Comparison of ENCODE assay signal across 1 cellular context in the genomic region with DNA sequence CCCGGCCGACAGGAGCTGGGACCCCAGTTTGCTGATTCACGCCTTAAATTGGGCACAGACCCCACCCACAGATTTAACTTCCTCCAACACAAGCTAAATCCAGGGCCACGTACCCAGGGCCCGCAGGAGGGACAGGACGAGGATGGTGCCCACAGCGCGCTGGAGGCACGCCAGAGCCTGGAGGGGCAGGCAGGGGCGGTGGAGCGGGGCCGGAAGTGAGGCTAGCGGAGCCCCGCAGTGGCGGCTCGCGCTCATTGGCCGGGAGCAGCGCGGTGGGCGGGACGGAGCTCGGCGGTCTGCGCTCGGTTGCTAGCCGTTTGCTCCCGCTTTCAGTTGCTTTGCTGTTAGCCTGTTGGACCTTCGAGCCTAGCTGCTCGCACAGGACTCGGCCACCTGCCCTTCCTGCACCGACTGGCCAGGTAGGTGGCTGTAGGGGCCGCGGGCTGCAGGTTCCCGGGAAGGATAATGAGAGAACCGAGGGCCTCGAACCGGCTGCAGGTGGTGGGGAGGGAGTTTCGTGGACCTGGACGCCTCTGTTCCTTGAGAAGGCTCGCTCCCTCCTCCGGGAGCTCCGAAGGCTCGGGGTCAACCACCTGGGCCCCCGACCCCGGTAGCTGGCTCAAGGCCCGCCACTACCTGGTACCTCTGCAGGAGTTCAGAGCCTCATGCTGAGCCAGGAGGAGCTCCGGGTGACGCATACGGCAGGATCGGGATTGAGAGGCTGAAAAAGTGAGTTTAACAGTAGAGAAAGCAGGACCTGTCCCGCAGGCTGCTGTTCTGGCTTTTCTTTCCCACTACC.
TF ChIP-seq lines count a peak whose summit lies in the region.

A gene (plus strand): TSS at position 332 of the 799 bp plus-strand sequence. CDS start 8,212 bp downstream, outside the sequence.

TF ChIP-seq in HepG2, 621 proteins besides CTCF, POLR2A, EP300 and RAD21 (continued from another document and continues in another):
- TF ChIP-seq, protein P1, sequence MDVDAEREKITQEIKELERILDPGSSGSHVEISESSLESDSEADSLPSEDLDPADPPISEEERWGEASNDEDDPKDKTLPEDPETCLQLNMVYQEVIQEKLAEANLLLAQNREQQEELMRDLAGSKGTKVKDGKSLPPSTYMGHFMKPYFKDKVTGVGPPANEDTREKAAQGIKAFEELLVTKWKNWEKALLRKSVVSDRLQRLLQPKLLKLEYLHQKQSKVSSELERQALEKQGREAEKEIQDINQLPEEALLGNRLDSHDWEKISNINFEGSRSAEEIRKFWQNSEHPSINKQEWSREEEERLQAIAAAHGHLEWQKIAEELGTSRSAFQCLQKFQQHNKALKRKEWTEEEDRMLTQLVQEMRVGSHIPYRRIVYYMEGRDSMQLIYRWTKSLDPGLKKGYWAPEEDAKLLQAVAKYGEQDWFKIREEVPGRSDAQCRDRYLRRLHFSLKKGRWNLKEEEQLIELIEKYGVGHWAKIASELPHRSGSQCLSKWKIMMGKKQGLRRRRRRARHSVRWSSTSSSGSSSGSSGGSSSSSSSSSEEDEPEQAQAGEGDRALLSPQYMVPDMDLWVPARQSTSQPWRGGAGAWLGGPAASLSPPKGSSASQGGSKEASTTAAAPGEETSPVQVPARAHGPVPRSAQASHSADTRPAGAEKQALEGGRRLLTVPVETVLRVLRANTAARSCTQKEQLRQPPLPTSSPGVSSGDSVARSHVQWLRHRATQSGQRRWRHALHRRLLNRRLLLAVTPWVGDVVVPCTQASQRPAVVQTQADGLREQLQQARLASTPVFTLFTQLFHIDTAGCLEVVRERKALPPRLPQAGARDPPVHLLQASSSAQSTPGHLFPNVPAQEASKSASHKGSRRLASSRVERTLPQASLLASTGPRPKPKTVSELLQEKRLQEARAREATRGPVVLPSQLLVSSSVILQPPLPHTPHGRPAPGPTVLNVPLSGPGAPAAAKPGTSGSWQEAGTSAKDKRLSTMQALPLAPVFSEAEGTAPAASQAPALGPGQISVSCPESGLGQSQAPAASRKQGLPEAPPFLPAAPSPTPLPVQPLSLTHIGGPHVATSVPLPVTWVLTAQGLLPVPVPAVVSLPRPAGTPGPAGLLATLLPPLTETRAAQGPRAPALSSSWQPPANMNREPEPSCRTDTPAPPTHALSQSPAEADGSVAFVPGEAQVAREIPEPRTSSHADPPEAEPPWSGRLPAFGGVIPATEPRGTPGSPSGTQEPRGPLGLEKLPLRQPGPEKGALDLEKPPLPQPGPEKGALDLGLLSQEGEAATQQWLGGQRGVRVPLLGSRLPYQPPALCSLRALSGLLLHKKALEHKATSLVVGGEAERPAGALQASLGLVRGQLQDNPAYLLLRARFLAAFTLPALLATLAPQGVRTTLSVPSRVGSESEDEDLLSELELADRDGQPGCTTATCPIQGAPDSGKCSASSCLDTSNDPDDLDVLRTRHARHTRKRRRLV (CRISPR knock-in tag; IDR thresholded peaks at IDR 0.05), result no peak
- TF ChIP-seq PHF8 (CRISPR knock-in tag; IDR thresholded peaks at IDR 0.05) (peak; percentile 93), NFE2 (CRISPR knock-in tag; IDR thresholded peaks at IDR 0.05) (no peak), ERF (CRISPR knock-in tag; IDR thresholded peaks at IDR 0.05) (peak; percentile 82), KAT2B (IDR thresholded peaks at IDR 0.05; ENCODE audit: borderline replicate concordance, low read depth, low read length) (no peak), ZNF761 (CRISPR knock-in tag; conservative IDR thresholded peaks at IDR 0.05) (peak; percentile 79; the same call in 1 of the 2 replicates), PRMT3 (CRISPR knock-in tag; IDR thresholded peaks at IDR 0.05; ENCODE audit: borderline replicate concordance, low read depth) (no peak), ZNF572 (CRISPR knock-in tag; IDR thresholded peaks at IDR 0.05) (0 out of 2 replicates have a peak, but pooled peaks have one; percentile 37), FOXP1 (IDR thresholded peaks at IDR 0.05) (no peak), FOXP1 (CRISPR knock-in tag; IDR thresholded peaks at IDR 0.05) (no peak), RBAK (CRISPR knock-in tag; IDR thresholded peaks at IDR 0.05) (no peak), SP4 (CRISPR knock-in tag; IDR thresholded peaks at IDR 0.05) (peak; percentile 91), ZNF274 (CRISPR knock-in tag; IDR thresholded peaks at IDR 0.05) (peak; percentile 85; the same call in 1 of the 2 replicates), RBFOX2 (IDR thresholded peaks at IDR 0.05; ENCODE audit: low read depth, low read length) (peak; percentile 97), JARID2 (CRISPR knock-in tag; IDR thresholded peaks at IDR 0.05; ENCODE audit: insufficient replicate concordance) (no peak), HNRNPL (IDR thresholded peaks at IDR 0.05; ENCODE audit: low read depth, low read length) (0 out of 2 replicates have a peak, but pooled peaks have one; percentile 59), ZNF720 (CRISPR knock-in tag; IDR thresholded peaks at IDR 0.05) (no peak), ZNF747 (CRISPR knock-in tag; IDR thresholded peaks at IDR 0.05; ENCODE audit: borderline replicate concordance) (peak; percentile 87; the same call in 1 of the 2 replicates), ZFP41 (CRISPR knock-in tag; IDR thresholded peaks at IDR 0.05; ENCODE audit: borderline replicate concordance) (no peak), ATRX (CRISPR knock-in tag; IDR thresholded peaks at IDR 0.05; ENCODE audit: borderline replicate concordance) (no peak), SMARCC2 (IDR thresholded peaks at IDR 0.05) (no peak), AHR (CRISPR knock-in tag; IDR thresholded peaks at IDR 0.05) (peak; percentile 61; the same call in 1 of the 2 replicates), KLF6 (CRISPR knock-in tag; IDR thresholded peaks at IDR 0.05) (peak; percentile 61; the same call in 1 of the 2 replicates), ZNF33A (CRISPR knock-in tag; IDR thresholded peaks at IDR 0.05; ENCODE audit: borderline replicate concordance) (no peak), CENPT (CRISPR knock-in tag; IDR thresholded peaks at IDR 0.05; ENCODE audit: low read depth) (no peak), ZNF343 (CRISPR knock-in tag; IDR thresholded peaks at IDR 0.05) (peak; percentile 82; the same call in 1 of the 2 replicates), KDM2A (CRISPR knock-in tag; IDR thresholded peaks at IDR 0.05; ENCODE audit: borderline replicate concordance, low read depth) (peak; percentile 81), HIVEP1 (CRISPR knock-in tag; IDR thresholded peaks at IDR 0.05) (no peak), GZF1 (CRISPR knock-in tag; IDR thresholded peaks at IDR 0.05) (no peak), GPN1 (CRISPR knock-in tag; IDR thresholded peaks at IDR 0.05; ENCODE audit: borderline replicate concordance) (no peak), TBX3 (IDR thresholded peaks at IDR 0.05; ENCODE audit: borderline replicate concordance) (no peak), GFI1 (CRISPR knock-in tag; IDR thresholded peaks at IDR 0.05; ENCODE audit: borderline replicate concordance) (peak; percentile 22; the same call in 1 of the 2 replicates), ZNF766 (CRISPR knock-in tag; IDR thresholded peaks at IDR 0.05; ENCODE audit: borderline replicate concordance) (0 out of 2 replicates have a peak, but pooled peaks have one; percentile 49), POGZ (CRISPR knock-in tag; IDR thresholded peaks at IDR 0.05) (peak; percentile 69), RCOR2 (CRISPR knock-in tag; IDR thresholded peaks at IDR 0.05) (no peak), ZEB1 (IDR thresholded peaks at IDR 0.05; ENCODE audit: insufficient replicate concordance, low read depth) (peak; percentile 65)
- TF ChIP-seq, protein P2, sequence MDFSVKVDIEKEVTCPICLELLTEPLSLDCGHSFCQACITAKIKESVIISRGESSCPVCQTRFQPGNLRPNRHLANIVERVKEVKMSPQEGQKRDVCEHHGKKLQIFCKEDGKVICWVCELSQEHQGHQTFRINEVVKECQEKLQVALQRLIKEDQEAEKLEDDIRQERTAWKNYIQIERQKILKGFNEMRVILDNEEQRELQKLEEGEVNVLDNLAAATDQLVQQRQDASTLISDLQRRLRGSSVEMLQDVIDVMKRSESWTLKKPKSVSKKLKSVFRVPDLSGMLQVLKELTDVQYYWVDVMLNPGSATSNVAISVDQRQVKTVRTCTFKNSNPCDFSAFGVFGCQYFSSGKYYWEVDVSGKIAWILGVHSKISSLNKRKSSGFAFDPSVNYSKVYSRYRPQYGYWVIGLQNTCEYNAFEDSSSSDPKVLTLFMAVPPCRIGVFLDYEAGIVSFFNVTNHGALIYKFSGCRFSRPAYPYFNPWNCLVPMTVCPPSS (IDR thresholded peaks at IDR 0.05), result no peak
- TF ChIP-seq, protein P3, sequence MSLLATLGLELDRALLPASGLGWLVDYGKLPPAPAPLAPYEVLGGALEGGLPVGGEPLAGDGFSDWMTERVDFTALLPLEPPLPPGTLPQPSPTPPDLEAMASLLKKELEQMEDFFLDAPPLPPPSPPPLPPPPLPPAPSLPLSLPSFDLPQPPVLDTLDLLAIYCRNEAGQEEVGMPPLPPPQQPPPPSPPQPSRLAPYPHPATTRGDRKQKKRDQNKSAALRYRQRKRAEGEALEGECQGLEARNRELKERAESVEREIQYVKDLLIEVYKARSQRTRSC (CRISPR knock-in tag; IDR thresholded peaks at IDR 0.05; ENCODE audit: low read depth), result no peak; the same call in 1 of the 2 replicates
- TF ChIP-seq, protein P4, sequence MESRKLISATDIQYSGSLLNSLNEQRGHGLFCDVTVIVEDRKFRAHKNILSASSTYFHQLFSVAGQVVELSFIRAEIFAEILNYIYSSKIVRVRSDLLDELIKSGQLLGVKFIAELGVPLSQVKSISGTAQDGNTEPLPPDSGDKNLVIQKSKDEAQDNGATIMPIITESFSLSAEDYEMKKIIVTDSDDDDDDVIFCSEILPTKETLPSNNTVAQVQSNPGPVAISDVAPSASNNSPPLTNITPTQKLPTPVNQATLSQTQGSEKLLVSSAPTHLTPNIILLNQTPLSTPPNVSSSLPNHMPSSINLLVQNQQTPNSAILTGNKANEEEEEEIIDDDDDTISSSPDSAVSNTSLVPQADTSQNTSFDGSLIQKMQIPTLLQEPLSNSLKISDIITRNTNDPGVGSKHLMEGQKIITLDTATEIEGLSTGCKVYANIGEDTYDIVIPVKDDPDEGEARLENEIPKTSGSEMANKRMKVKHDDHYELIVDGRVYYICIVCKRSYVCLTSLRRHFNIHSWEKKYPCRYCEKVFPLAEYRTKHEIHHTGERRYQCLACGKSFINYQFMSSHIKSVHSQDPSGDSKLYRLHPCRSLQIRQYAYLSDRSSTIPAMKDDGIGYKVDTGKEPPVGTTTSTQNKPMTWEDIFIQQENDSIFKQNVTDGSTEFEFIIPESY (CRISPR knock-in tag; IDR thresholded peaks at IDR 0.05), result no peak
- TF ChIP-seq, protein P5, sequence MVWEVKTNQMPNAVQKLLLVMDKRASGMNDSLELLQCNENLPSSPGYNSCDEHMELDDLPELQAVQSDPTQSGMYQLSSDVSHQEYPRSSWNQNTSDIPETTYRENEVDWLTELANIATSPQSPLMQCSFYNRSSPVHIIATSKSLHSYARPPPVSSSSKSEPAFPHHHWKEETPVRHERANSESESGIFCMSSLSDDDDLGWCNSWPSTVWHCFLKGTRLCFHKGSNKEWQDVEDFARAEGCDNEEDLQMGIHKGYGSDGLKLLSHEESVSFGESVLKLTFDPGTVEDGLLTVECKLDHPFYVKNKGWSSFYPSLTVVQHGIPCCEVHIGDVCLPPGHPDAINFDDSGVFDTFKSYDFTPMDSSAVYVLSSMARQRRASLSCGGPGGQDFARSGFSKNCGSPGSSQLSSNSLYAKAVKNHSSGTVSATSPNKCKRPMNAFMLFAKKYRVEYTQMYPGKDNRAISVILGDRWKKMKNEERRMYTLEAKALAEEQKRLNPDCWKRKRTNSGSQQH (CRISPR knock-in tag; IDR thresholded peaks at IDR 0.05; ENCODE audit: low read depth), result no peak; the same call in 1 of the 2 replicates
- TF ChIP-seq, protein P6, sequence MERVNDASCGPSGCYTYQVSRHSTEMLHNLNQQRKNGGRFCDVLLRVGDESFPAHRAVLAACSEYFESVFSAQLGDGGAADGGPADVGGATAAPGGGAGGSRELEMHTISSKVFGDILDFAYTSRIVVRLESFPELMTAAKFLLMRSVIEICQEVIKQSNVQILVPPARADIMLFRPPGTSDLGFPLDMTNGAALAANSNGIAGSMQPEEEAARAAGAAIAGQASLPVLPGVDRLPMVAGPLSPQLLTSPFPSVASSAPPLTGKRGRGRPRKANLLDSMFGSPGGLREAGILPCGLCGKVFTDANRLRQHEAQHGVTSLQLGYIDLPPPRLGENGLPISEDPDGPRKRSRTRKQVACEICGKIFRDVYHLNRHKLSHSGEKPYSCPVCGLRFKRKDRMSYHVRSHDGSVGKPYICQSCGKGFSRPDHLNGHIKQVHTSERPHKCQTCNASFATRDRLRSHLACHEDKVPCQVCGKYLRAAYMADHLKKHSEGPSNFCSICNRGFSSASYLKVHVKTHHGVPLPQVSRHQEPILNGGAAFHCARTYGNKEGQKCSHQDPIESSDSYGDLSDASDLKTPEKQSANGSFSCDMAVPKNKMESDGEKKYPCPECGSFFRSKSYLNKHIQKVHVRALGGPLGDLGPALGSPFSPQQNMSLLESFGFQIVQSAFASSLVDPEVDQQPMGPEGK (CRISPR knock-in tag; IDR thresholded peaks at IDR 0.05), result peak; percentile 95
- TF ChIP-seq, protein P7, sequence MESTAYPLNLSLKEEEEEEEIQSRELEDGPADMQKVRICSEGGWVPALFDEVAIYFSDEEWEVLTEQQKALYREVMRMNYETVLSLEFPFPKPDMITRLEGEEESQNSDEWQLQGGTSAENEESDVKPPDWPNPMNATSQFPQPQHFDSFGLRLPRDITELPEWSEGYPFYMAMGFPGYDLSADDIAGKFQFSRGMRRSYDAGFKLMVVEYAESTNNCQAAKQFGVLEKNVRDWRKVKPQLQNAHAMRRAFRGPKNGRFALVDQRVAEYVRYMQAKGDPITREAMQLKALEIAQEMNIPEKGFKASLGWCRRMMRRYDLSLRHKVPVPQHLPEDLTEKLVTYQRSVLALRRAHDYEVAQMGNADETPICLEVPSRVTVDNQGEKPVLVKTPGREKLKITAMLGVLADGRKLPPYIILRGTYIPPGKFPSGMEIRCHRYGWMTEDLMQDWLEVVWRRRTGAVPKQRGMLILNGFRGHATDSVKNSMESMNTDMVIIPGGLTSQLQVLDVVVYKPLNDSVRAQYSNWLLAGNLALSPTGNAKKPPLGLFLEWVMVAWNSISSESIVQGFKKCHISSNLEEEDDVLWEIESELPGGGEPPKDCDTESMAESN (CRISPR knock-in tag; conservative IDR thresholded peaks at IDR 0.05), result no peak
- TF ChIP-seq, protein P8, sequence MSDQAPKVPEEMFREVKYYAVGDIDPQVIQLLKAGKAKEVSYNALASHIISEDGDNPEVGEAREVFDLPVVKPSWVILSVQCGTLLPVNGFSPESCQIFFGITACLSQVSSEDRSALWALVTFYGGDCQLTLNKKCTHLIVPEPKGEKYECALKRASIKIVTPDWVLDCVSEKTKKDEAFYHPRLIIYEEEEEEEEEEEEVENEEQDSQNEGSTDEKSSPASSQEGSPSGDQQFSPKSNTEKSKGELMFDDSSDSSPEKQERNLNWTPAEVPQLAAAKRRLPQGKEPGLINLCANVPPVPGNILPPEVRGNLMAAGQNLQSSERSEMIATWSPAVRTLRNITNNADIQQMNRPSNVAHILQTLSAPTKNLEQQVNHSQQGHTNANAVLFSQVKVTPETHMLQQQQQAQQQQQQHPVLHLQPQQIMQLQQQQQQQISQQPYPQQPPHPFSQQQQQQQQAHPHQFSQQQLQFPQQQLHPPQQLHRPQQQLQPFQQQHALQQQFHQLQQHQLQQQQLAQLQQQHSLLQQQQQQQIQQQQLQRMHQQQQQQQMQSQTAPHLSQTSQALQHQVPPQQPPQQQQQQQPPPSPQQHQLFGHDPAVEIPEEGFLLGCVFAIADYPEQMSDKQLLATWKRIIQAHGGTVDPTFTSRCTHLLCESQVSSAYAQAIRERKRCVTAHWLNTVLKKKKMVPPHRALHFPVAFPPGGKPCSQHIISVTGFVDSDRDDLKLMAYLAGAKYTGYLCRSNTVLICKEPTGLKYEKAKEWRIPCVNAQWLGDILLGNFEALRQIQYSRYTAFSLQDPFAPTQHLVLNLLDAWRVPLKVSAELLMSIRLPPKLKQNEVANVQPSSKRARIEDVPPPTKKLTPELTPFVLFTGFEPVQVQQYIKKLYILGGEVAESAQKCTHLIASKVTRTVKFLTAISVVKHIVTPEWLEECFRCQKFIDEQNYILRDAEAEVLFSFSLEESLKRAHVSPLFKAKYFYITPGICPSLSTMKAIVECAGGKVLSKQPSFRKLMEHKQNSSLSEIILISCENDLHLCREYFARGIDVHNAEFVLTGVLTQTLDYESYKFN (CRISPR knock-in tag; conservative IDR thresholded peaks at IDR 0.05), result peak; percentile 41
